Comparison of ENCODE assay signal across 10 cellular contexts in genomic region chr10:132482090-132482489, GRCh38. TPM values are rescaled to one million over a fixed set of nuclear protein-coding genes. Genes with fewer than 3 reads are reported as not detected.
A peak's percentile ranks its signal among the peaks of the same experiment; 100 is the strongest.
DNase-seq lines count a peak whose midpoint lies in the region; ATAC-seq and TF ChIP-seq lines count a peak whose summit lies in the region.
"Had no signal": no experiment of that assay in that cellular context is flagged by ENCODE, and none has a peak within 500 bp of the region (broad histone marks: within the 10 kb centered on the region; RNA-seq: fewer than 3 reads in every experiment).

No MANE protein-coding gene starts in this region.

- H3K27ac ChIP-seq in RWPE1 (peak overlapping the region; percentile 67), trophoblast cell (ENCODE audit: low read depth, low read length) (no peak overlapping the region)

- POLR2A ChIA-PET in RWPE1 (lab: Yijun Ruan, JAX; ENCODE audit: low non-redundant PET): no interaction called here

- H3K9me3 Mint-ChIP-seq in activated naive CD4-positive, alpha-beta T cell treated with anti-CD3 and anti-CD28 coated beads for 36 hours: no peaks in the 10 kb centered on the region

- no peak overlapping the region for H3K4me3 Mint-ChIP-seq in activated naive CD4-positive, alpha-beta T cell treated with anti-CD3 and anti-CD28 coated beads for 36 hours

- no peak overlapping the region for H3K4me2 ChIP-seq in trophoblast cell (ENCODE audit: low read length)

- no peaks in the 10 kb centered on the region for H3K36me3 ChIP-seq in trophoblast cell (ENCODE audit: control insufficient read depth in 1 of 2, insufficient read depth in 2 of 2, low read length in 2 of 2)

- H3K27ac Mint-ChIP-seq in activated naive CD4-positive, alpha-beta T cell treated with anti-CD3 and anti-CD28 coated beads for 36 hours: no peak overlapping the region

- DNase-seq in COLO829 (ENCODE audit: low spot score): peak; percentile 81
- peak; percentile 73 for DNase-seq in RWPE1 (ENCODE audit: low spot score)
- DNase-seq in fibroblast of the aortic adventitia (ENCODE audit: low read depth): peak; percentile 93
- DNase-seq in trophoblast cell: peak; percentile 13 to 68
- no peak for DNase-seq in activated naive CD4-positive, alpha-beta T cell treated with anti-CD3 and anti-CD28 coated beads for 36 hours
- DNase-seq: DMS79 treated with DMSO at 0.1 percent for 48 hours, NCI-H1417 treated with DMSO at 0.1 percent for 48 hours had no signal

- H2BK5ac ChIP-seq in trophoblast cell (ENCODE audit: low read depth, low read length, poor library complexity): no peak overlapping the region

- no peak overlapping the region for H2BK120ac ChIP-seq in trophoblast cell (ENCODE audit: insufficient read depth, low read length, poor library complexity)

- H3K18ac ChIP-seq in trophoblast cell (ENCODE audit: low read length): no peak overlapping the region

- no peaks in the 10 kb centered on the region for H3K79me2 ChIP-seq in trophoblast cell (ENCODE audit: control insufficient read depth, insufficient read depth, low read length, poor library complexity)

- H3K79me1 ChIP-seq in trophoblast cell (ENCODE audit: low read length): no peaks in the 10 kb centered on the region

- no peak overlapping the region for H4K8ac ChIP-seq in trophoblast cell (ENCODE audit: low read depth, low read length)

- H3K14ac ChIP-seq in trophoblast cell (ENCODE audit: low read length): no peak overlapping the region

- H3K9me3 ChIP-seq in trophoblast cell (ENCODE audit: insufficient read depth, low read depth, low read length): peaks cover 1% of the 10 kb centered on the region

- no peak overlapping the region for H2AK5ac ChIP-seq in trophoblast cell (ENCODE audit: low read length)

- WGBS in trophoblast cell (ENCODE audit: extremely low coverage, insufficient coverage, insufficient read length): no CpG with 5 or more reads among the region's 6 CpGs

- no peak overlapping the region for H3K4me3 ChIP-seq in fibroblast of the aortic adventitia (ENCODE audit: low read depth, low read length)
- no peak overlapping the region for H3K4me3 ChIP-seq in trophoblast cell (ENCODE audit: low read depth, low read length)

- H3K9ac ChIP-seq in trophoblast cell (ENCODE audit: low read length): no peak overlapping the region

- CTCF ChIA-PET in RWPE1 (lab: Yijun Ruan, JAX): interaction anchor here (0.7 kb wide), 1 partner anchor 631 kb away, joined by 3 read pairs; no protein-coding TSS in a partner anchor
- CTCF ChIA-PET in activated naive CD4-positive, alpha-beta T cell treated with anti-CD3 and anti-CD28 coated beads for 36 hours (lab: Charles Lee): no interaction called here

- intact Hi-C loops in activated naive CD4-positive, alpha-beta T cell treated with anti-CD3 and anti-CD28 coated beads for 36 hours (cut with micrococcal nuclease): no loop called here

- H4K12ac ChIP-seq in trophoblast cell (ENCODE audit: low read depth, low read length): no peak overlapping the region

- no peak overlapping the region for H3K4ac ChIP-seq in trophoblast cell (ENCODE audit: low read depth, low read length)

- H3K23ac ChIP-seq in trophoblast cell (ENCODE audit: low read length): no peak overlapping the region

- peaks cover 0 to 2% of the 10 kb centered on the region in 2 experiments for H3K4me1 ChIP-seq in trophoblast cell (ENCODE audit: control insufficient read depth in 1 of 2, insufficient read depth in 2 of 2, low read length in 2 of 2)

- TF ChIP-seq CTCF in RWPE1 (conservative IDR thresholded peaks at IDR 0.05; ENCODE audit: low read depth) (no peak), fibroblast of the aortic adventitia (IDR thresholded peaks at IDR 0.05; ENCODE audit: insufficient read depth, low read length) (no peak)

- ATAC-seq in HG02763 (IDR thresholded peaks at IDR 0.05; ENCODE audit: unreplicated experiment) (no peak), HG03039 (IDR thresholded peaks at IDR 0.05; ENCODE audit: unreplicated experiment) (no peak), HG02759 (IDR thresholded peaks at IDR 0.05; ENCODE audit: unreplicated experiment) (no peak)

- no peaks in the 10 kb centered on the region for H3K4me1 Mint-ChIP-seq in activated naive CD4-positive, alpha-beta T cell treated with anti-CD3 and anti-CD28 coated beads for 36 hours (ENCODE audit: low read depth)

- H4K91ac ChIP-seq in trophoblast cell (ENCODE audit: low read depth, low read length): no peak overlapping the region

- H2BK12ac ChIP-seq in trophoblast cell (ENCODE audit: low read length): no peak overlapping the region

- H2AFZ ChIP-seq in trophoblast cell (ENCODE audit: insufficient read depth, low read length, poor library complexity): no peak overlapping the region

- H3K36me3 Mint-ChIP-seq in activated naive CD4-positive, alpha-beta T cell treated with anti-CD3 and anti-CD28 coated beads for 36 hours (ENCODE audit: low read depth): no peaks in the 10 kb centered on the region

- no peaks in the 10 kb centered on the region for H3K27me3 ChIP-seq in trophoblast cell (ENCODE audit: insufficient read depth, low read length)

- no peaks in the 10 kb centered on the region for H3K27me3 Mint-ChIP-seq in activated naive CD4-positive, alpha-beta T cell treated with anti-CD3 and anti-CD28 coated beads for 36 hours (ENCODE audit: low read depth)

RNA-seq across cellular contexts. Expression of gene INPP5A, which starts 55.5 kb away (rescaled TPM):
- total RNA-seq in fibroblast of the aortic adventitia (ENCODE audit: low replicate concordance): 13.1 and 36.8 TPM in 2 replicates
- 25.7 and 25.9 TPM in 2 replicates for polyA plus RNA-seq in trophoblast cell (2013)
- 10 to 100 TPM; 17.3 to 19.5 TPM for total RNA-seq in activated naive CD4-positive, alpha-beta T cell treated with anti-CD3 and anti-CD28 coated beads for 36 hours
